17 cellular contexts compared by ENCODE assay signal in the genomic region with DNA sequence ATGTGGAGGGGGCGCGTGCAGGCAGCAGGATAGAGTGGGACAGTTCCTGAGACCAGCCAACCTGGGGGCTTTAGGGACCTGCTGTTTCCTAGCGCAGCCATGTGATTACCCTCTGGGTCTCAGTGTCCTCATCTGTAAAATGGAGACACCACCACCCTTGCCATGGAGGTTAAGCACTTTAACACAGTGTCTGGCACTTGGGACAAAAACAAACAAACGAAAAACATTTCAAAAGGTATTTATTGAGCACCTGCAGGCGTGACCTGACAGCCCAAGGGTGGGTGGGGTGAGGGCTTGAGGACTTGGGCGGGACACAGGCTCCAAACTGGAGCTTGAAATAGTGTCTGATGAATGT. TPM values are rescaled to one million over a fixed set of nuclear protein-coding genes. Genes with fewer than 3 reads are reported as not detected.
DNase-seq lines count a peak whose midpoint lies in the region; ATAC-seq and TF ChIP-seq lines count a peak whose summit lies in the region.
"Had no signal": no experiment of that assay in that cellular context is flagged by ENCODE, and none has a peak within 500 bp of the region (broad histone marks: within the 10 kb centered on the region; RNA-seq: fewer than 3 reads in every experiment).

No MANE protein-coding gene starts in this region.

- H3K36me3 Mint-ChIP-seq in CD14-positive monocyte, result peaks cover 47 to 54% of the 10 kb centered on the region in 2 donors

- H3K4me1 Mint-ChIP-seq in CD14-positive monocyte, result peaks cover 66% of the 10 kb centered on the region

- H3K9me3 Mint-ChIP-seq in CD14-positive monocyte, result peaks cover 0 to 5% (median 0%) of the 10 kb centered on the region in 7 donors

- TF ChIP-seq RAD21 in HCT116 (IDR thresholded peaks at IDR 0.05; ENCODE audit: low read depth), result no peak

- no peak overlapping the region for H3K9ac ChIP-seq in HCT116 (ENCODE audit: low read length)

- H3K36me3 ChIP-seq in HCT116 (ENCODE audit: control insufficient read depth in 1 of 2, insufficient read depth in 2 of 2, low read length in 2 of 2) (no peaks in the 10 kb centered on the region), ascending aorta (no peaks in the 10 kb centered on the region), neutrophil (peaks cover 64% of the 10 kb centered on the region)

- H3K4me2 ChIP-seq in HCT116 (ENCODE audit: low read length), result peak overlapping the region; percentile 90

- H3K4me3 ChIP-seq in HCT116 (replicated peaks in 1 of 2; ENCODE audit: low read depth in 1 of 2, low read length in 2 of 2) (peak overlapping the region in 1 of 2 experiments; percentile 85; a peak in 1 of 4 replicates), ascending aorta (no peak overlapping the region), neutrophil (ENCODE audit: low read depth in 1 of 2, low read length in 1 of 2) (peak overlapping the region; percentile 23 to 94)

- BruUV-seq in HCT116 (replicated peaks; lab: Mats Ljungman, UMichigan), result no TSS peak

- no peaks in the 10 kb centered on the region for H3K9me2 ChIP-seq in HCT116 (ENCODE audit: insufficient read depth)

- RAD21 ChIA-PET in HCT116 (lab: Charles Lee; ENCODE audit: low non-redundant PET in 1 of 2, low total read pairs in 2 of 2, uncharacterized antibody in 2 of 2, unreplicated experiment in 2 of 2), result no interaction called here

- H3K27me3 ChIP-seq in HCT116 (ENCODE audit: insufficient read depth, low read length) (no peaks in the 10 kb centered on the region), ascending aorta (no peaks in the 10 kb centered on the region), neutrophil (no peaks in the 10 kb centered on the region)
- H3K27me3 ChIP-seq: foreskin keratinocyte had no signal

- H2AFZ ChIP-seq in HCT116 (ENCODE audit: low read depth, low read length, poor library complexity, severe bottlenecking), result no peak overlapping the region

- H3K27ac ChIP-seq in HCT116 (ENCODE audit: low read depth, low read length), result peak overlapping the region; percentile 99
- peak overlapping the region; percentile 98 for H3K27ac ChIP-seq in ascending aorta
- peak overlapping the region; percentile 99 for H3K27ac ChIP-seq in neutrophil
- H3K27ac ChIP-seq: foreskin keratinocyte had no signal

- H4K20me1 ChIP-seq in HCT116 (ENCODE audit: insufficient read depth), result no peaks in the 10 kb centered on the region

- POLR2A ChIA-PET in HCT116 (lab: Charles Lee), result interaction anchor here (1.2 kb wide), 1 partner anchor 92 kb away, joined by 3 read pairs; no protein-coding TSS in a partner anchor

- TF ChIP-seq CTCF in CD14-positive monocyte (IDR thresholded peaks at IDR 0.05), result no peak
- TF ChIP-seq CTCF in HCT116 (IDR thresholded peaks at IDR 0.05 in 2 of 3, conservative IDR thresholded peaks at IDR 0.05 in 1 of 3; ENCODE audit: borderline replicate concordance in 1 of 3, insufficient read depth in 1 of 3, low read depth in 2 of 3, low read length in 2 of 3), result no peak
- no peak for TF ChIP-seq CTCF in ascending aorta (IDR thresholded peaks at IDR 0.05)
- no peak for TF ChIP-seq CTCF in neutrophil (IDR thresholded peaks at IDR 0.05)

- H3K4me1 ChIP-seq in HCT116 (ENCODE audit: control insufficient read depth in 1 of 2, insufficient read depth in 2 of 2, low read length in 2 of 2), result peaks cover 24 to 55% of the 10 kb centered on the region in 2 experiments
- H3K4me1 ChIP-seq in ascending aorta, result peaks cover 0 to 9% of the 10 kb centered on the region in 2 donors
- H3K4me1 ChIP-seq in neutrophil (ENCODE audit: control insufficient read depth in 1 of 2, insufficient read depth in 1 of 2, low read depth in 1 of 2, low read length in 1 of 2), result peaks cover 60 to 66% of the 10 kb centered on the region in 2 experiments
- H3K4me1 ChIP-seq: foreskin keratinocyte had no signal

- H3K9me3 ChIP-seq in HCT116 (ENCODE audit: control insufficient read depth in 1 of 2, insufficient read depth in 1 of 2, low read depth in 1 of 2, low read length in 2 of 2) (no peaks in the 10 kb centered on the region), ascending aorta (no peaks in the 10 kb centered on the region), neutrophil (peaks cover 3% of the 10 kb centered on the region)
- H3K9me3 ChIP-seq: Caco-2 had no signal

- TF ChIP-seq POLR2A in HCT116 (IDR thresholded peaks at IDR 0.05; ENCODE audit: borderline replicate concordance, extremely low read depth, insufficient read depth, insufficient read length), result no peak

- DNase-seq in CD14-positive monocyte (ENCODE audit: low spot score) (no peak), HCT116 (ENCODE audit: low read depth, low spot score) (no peak), ascending aorta (ENCODE audit: low spot score in 2 of 2) (no peak), ecto neural progenitor cell (ENCODE audit: low spot score) (no peak), ureter (ENCODE audit: low spot score) (no peak)
- DNase-seq: activated CD4-positive, alpha-beta T cell treated with anti-CD3 and anti-CD28 coated beads for 4 hours; activated naive CD4-positive, alpha-beta T cell treated with anti-CD3 and anti-CD28 coated beads, Interleukin-2, amount 50 U/mL, for 16 hours; Caco-2; foreskin keratinocyte; GOT3; NCI-H187; NCI-H82 had no signal

- intact Hi-C loops in CD14-positive monocyte (cut with micrococcal nuclease), result loop anchor here (5.0 to 10.0 kb wide), 6 partner anchors 33 to 178 kb away; a partner anchor contains a TSS
- intact Hi-C loops in HCT116 (cut with micrococcal nuclease), result no loop called here
- intact Hi-C loops in ascending aorta (cut with DNase I), result loop anchor here (2.0 kb wide), 1 partner anchor 28 kb away; no protein-coding TSS in a partner anchor

- ATAC-seq in HCT116, result no peak
- ATAC-seq in GM19395 (IDR thresholded peaks at IDR 0.05; ENCODE audit: unreplicated experiment), result no peak
- ATAC-seq in HG03135 (IDR thresholded peaks at IDR 0.05; ENCODE audit: unreplicated experiment), result no peak

- H3K4me3 Mint-ChIP-seq in CD14-positive monocyte, result peak overlapping the region in 1 of 2 donors; percentile 27

- peaks cover 0 to 7% (median 0%) of the 10 kb centered on the region in 3 donors for H3K27me3 Mint-ChIP-seq in CD14-positive monocyte (ENCODE audit: low read depth in 3 of 3)

- H3K79me2 ChIP-seq in HCT116 (ENCODE audit: insufficient read depth, low read length), result peaks cover 12% of the 10 kb centered on the region

- CTCF ChIA-PET in HCT116 (lab: Charles Lee), result interaction anchor here (0.9 to 2.6 kb wide), 6 partner anchors 12 to 124 kb away, joined by 3 to 22 read pairs (median 6); a partner anchor contains a TSS

- H3K27ac Mint-ChIP-seq in CD14-positive monocyte, result peak overlapping the region; percentile 86 to 97 (median 91)

TF ChIP-seq in HCT116, 20 proteins besides CTCF, POLR2A, EP300 and RAD21 (continues in another document):
- TF ChIP-seq JUND (IDR thresholded peaks at IDR 0.05), result no peak
- TF ChIP-seq, protein P1, sequence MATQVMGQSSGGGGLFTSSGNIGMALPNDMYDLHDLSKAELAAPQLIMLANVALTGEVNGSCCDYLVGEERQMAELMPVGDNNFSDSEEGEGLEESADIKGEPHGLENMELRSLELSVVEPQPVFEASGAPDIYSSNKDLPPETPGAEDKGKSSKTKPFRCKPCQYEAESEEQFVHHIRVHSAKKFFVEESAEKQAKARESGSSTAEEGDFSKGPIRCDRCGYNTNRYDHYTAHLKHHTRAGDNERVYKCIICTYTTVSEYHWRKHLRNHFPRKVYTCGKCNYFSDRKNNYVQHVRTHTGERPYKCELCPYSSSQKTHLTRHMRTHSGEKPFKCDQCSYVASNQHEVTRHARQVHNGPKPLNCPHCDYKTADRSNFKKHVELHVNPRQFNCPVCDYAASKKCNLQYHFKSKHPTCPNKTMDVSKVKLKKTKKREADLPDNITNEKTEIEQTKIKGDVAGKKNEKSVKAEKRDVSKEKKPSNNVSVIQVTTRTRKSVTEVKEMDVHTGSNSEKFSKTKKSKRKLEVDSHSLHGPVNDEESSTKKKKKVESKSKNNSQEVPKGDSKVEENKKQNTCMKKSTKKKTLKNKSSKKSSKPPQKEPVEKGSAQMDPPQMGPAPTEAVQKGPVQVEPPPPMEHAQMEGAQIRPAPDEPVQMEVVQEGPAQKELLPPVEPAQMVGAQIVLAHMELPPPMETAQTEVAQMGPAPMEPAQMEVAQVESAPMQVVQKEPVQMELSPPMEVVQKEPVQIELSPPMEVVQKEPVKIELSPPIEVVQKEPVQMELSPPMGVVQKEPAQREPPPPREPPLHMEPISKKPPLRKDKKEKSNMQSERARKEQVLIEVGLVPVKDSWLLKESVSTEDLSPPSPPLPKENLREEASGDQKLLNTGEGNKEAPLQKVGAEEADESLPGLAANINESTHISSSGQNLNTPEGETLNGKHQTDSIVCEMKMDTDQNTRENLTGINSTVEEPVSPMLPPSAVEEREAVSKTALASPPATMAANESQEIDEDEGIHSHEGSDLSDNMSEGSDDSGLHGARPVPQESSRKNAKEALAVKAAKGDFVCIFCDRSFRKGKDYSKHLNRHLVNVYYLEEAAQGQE (IDR thresholded peaks at IDR 0.05; ENCODE audit: low read depth), result no peak
- TF ChIP-seq EZH2 (IDR thresholded peaks at IDR 0.05), result no peak
- TF ChIP-seq POLR2AphosphoS5 (IDR thresholded peaks at IDR 0.05; ENCODE audit: low read depth, low read length), result no peak
- no peak for TF ChIP-seq CEBPB (IDR thresholded peaks at IDR 0.05; ENCODE audit: low read depth)
- no peak for TF ChIP-seq ELF1 (IDR thresholded peaks at IDR 0.05; ENCODE audit: borderline replicate concordance, low read depth)
- no peak for TF ChIP-seq CBX3 (IDR thresholded peaks at IDR 0.05; ENCODE audit: low read depth)
- TF ChIP-seq, protein P2, sequence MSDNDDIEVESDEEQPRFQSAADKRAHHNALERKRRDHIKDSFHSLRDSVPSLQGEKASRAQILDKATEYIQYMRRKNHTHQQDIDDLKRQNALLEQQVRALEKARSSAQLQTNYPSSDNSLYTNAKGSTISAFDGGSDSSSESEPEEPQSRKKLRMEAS (IDR thresholded peaks at IDR 0.05), result no peak
- TF ChIP-seq EGR1 (IDR thresholded peaks at IDR 0.05; ENCODE audit: low read depth), result no peak
- no peak for TF ChIP-seq TCF7L2 (IDR thresholded peaks at IDR 0.05; ENCODE audit: borderline replicate concordance, extremely low read depth, insufficient read depth, insufficient read length)

RNA-seq across cellular contexts. Expression of a gene that starts 4.6 kb away (rescaled TPM):
- 10 to 100 TPM; 46.4 to 49.9 TPM for polyA plus RNA-seq in CD14-positive monocyte
- 90.7 TPM for total RNA-seq in HCT116 (2021; ENCODE audit: unreplicated experiment)
- 79.4 and 89.3 TPM in 2 replicates for polyA plus RNA-seq in HCT116 (2012)
- total RNA-seq in ascending aorta, result 144 TPM
- 153 TPM for total RNA-seq in ureter

RNA-seq across cellular contexts. Expression of a gene that starts 13.0 kb away (rescaled TPM):
- 100 to 1,000 TPM; 184 to 352 TPM for polyA plus RNA-seq in CD14-positive monocyte
- 0.42 TPM for total RNA-seq in HCT116 (2021; ENCODE audit: unreplicated experiment)
- polyA plus RNA-seq in HCT116 (2012), result 0.30 and 0.51 TPM in 2 replicates
- total RNA-seq in ascending aorta, result 16.4 TPM
- 16.5 TPM for total RNA-seq in ureter

RNA-seq across cellular contexts. Expression of a gene that starts 23.9 kb away (rescaled TPM):
- polyA plus RNA-seq in CD14-positive monocyte, result not detected
- total RNA-seq in HCT116 (2021; ENCODE audit: unreplicated experiment), result 0.49 TPM
- 0.06 and 0.17 TPM in 2 replicates for polyA plus RNA-seq in HCT116 (2012)
- not detected for total RNA-seq in ascending aorta
- total RNA-seq in ureter, result not detected
- total RNA-seq: dermis microvascular lymphatic vessel endothelial cell, foreskin keratinocyte, omental fat pad had no signal

RNA-seq across cellular contexts. Expression of a gene that starts 38.4 kb away (rescaled TPM):
- 1 to 10 TPM; 2.9 to 5.5 TPM for polyA plus RNA-seq in CD14-positive monocyte
- total RNA-seq in HCT116 (2021; ENCODE audit: unreplicated experiment) (0.57 TPM), ascending aorta (not detected), ureter (not detected)
- polyA plus RNA-seq in HCT116 (2012), result 0.27 and 0.34 TPM in 2 replicates
- total RNA-seq: dermis microvascular lymphatic vessel endothelial cell, foreskin keratinocyte, omental fat pad had no signal
- polyA plus RNA-seq: foreskin keratinocyte had no signal

Comparison
In these comparisons a context has a peak if more than half of its experiments do, and no peak if none do; other contexts are left out.
1. H3K4me3 ChIP-seq: peak in neutrophil (2 of 2); none in ascending aorta (0 of 2).
2. RNA of a gene that starts 13.0 kb away (total RNA-seq): 16.5 TPM in ureter (single experiment) and 16.4 TPM in ascending aorta (single experiment); 0.42 TPM in HCT116 (single experiment); every median in the first group is over 10 times any median in the second.
3. Peak in every context shown above with its lines, with median percentiles within 50 percentile points of each other: H3K27ac ChIP-seq.